In the genomic region with DNA sequence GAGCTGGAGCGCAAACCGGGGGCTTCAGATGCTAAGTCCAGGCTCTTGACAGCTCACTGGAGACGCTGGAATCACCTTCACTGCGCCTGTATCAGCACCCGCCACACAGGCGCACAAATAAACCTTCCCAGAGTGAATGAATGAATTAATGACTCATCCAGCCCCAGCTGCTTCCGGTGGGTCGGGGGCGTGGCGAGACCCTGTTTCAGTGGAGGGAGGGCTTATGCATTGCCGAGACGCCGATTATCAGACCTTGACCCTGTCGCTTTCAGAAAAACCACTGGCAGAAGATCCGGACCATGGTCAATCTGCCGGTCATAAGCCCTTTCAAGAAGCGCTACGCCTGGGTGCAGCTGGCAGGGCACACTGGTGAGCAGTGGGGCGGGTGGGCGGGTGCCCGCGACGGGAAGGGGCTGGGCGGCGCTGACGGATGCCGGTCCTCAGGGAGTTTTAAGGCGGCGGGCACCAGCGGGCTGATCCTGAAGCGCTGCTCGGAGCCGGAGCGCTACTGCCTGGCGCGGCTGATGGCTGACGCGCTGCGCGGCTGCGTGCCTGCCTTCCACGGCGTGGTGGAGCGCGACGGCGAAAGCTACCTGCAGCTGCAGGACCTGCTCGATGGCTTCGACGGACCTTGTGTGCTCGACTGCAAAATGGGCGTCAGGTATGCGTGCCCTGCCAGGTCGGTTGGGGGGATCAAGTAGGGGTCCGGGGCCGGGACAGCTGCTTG, we compare ENCODE assay signal across 8 cellular contexts. TPM values are rescaled to one million over a fixed set of nuclear protein-coding genes. Genes with fewer than 3 reads are reported as not detected.
DNase-seq lines count a peak whose midpoint lies in the region; ATAC-seq and TF ChIP-seq lines count a peak whose summit lies in the region.

No MANE protein-coding gene starts in this region.

- ATAC-seq in effector memory CD8-positive, alpha-beta T cell (replicated peaks): peak; percentile 70
- ATAC-seq in HG02970 (IDR thresholded peaks at IDR 0.05; ENCODE audit: low FRiP score, unreplicated experiment) (no peak), HG02678 (IDR thresholded peaks at IDR 0.05; ENCODE audit: unreplicated experiment) (no peak), HG02938 (IDR thresholded peaks at IDR 0.05; ENCODE audit: unreplicated experiment) (no peak)

- TF ChIP-seq POLR2A in Peyer's patch (IDR thresholded peaks at IDR 0.05): no peak

- peak overlapping the region; percentile 73 to 77 for H3K4me3 Mint-ChIP-seq in effector memory CD8-positive, alpha-beta T cell
- peak overlapping the region; percentile 82 for H3K4me3 Mint-ChIP-seq in neural crest cell

- H3K36me3 ChIP-seq in Peyer's patch: peaks cover 0 to 26% (median 0%) of the 10 kb centered on the region in 3 donors

- intact Hi-C loops in posterior vena cava (cut with DNase I): no loop called here

- peak; percentile 54 for DNase-seq in ELF-1 (ENCODE audit: low read depth, low spot score)
- DNase-seq in Peyer's patch: no peak
- no peak for DNase-seq in effector memory CD8-positive, alpha-beta T cell
- DNase-seq in neural crest cell (ENCODE audit: low read depth, low spot score): peak; percentile 23
- no peak for DNase-seq in posterior vena cava (ENCODE audit: low spot score)

- no peak overlapping the region for H3K27ac Mint-ChIP-seq in effector memory CD8-positive, alpha-beta T cell
- H3K27ac Mint-ChIP-seq in neural crest cell (ENCODE audit: unreplicated experiment): no peak overlapping the region

- peaks cover 46 to 56% of the 10 kb centered on the region in 2 donors for H3K27me3 Mint-ChIP-seq in effector memory CD8-positive, alpha-beta T cell
- H3K27me3 Mint-ChIP-seq in neural crest cell (ENCODE audit: low read depth): peaks cover 99% of the 10 kb centered on the region

- H3K9me3 Mint-ChIP-seq in effector memory CD8-positive, alpha-beta T cell: no peaks in the 10 kb centered on the region
- no peaks in the 10 kb centered on the region for H3K9me3 Mint-ChIP-seq in neural crest cell

- TF ChIP-seq CTCF in Peyer's patch (IDR thresholded peaks at IDR 0.05) (no peak), neural crest cell (conservative IDR thresholded peaks at IDR 0.05) (no peak)

- no peak overlapping the region for H3K27ac ChIP-seq in Peyer's patch

- H3K4me3 ChIP-seq in Peyer's patch: peak overlapping the region in 3 of 4 donors; percentile 29 to 40 (median 40)

- peaks cover 0 to 6% of the 10 kb centered on the region in 2 donors for H3K27me3 ChIP-seq in Peyer's patch

- H3K9me3 ChIP-seq in Peyer's patch: no peaks in the 10 kb centered on the region

- H3K4me1 Mint-ChIP-seq in effector memory CD8-positive, alpha-beta T cell (ENCODE audit: low read depth in 2 of 2): peaks cover 7 to 12% of the 10 kb centered on the region in 2 donors
- H3K4me1 Mint-ChIP-seq in neural crest cell: peaks cover 5% of the 10 kb centered on the region

- peaks cover 4% of the 10 kb centered on the region for H3K36me3 Mint-ChIP-seq in effector memory CD8-positive, alpha-beta T cell (ENCODE audit: insufficient read depth)
- H3K36me3 Mint-ChIP-seq in neural crest cell (ENCODE audit: low read depth): no peaks in the 10 kb centered on the region

- peaks cover 0 to 29% (median 15%) of the 10 kb centered on the region in 4 donors for H3K4me1 ChIP-seq in Peyer's patch

RNA-seq across cellular contexts. Expression of gene ITPKA, which starts 7.7 kb away (rescaled TPM):
- total RNA-seq in Peyer's patch (10 to 100 TPM; 28.9 to 95.6 (median 93.9) TPM), neural crest cell (1.3 and 1.5 TPM in 2 replicates), posterior vena cava (under 1 TPM; 0.28 to 0.33 TPM)

RNA-seq across cellular contexts. Expression of gene LTK, which starts 12.3 kb away (rescaled TPM):
- 10 to 100 TPM in 3 of 4 donors, not detected in 1; 13.8 to 39.0 (median 26.3) TPM for total RNA-seq in Peyer's patch
- 0.16 and 0.19 TPM in 2 replicates for total RNA-seq in neural crest cell
- total RNA-seq in posterior vena cava: under 1 TPM; 0.24 to 0.46 TPM

RNA-seq across cellular contexts. Expression of gene RPAP1, which starts 42.7 kb away (rescaled TPM):
- total RNA-seq in Peyer's patch (10 to 100 TPM; 29.4 to 82.5 (median 48.4) TPM), neural crest cell (86.5 and 91.1 TPM in 2 replicates), posterior vena cava (10 to 100 TPM; 16.3 to 19.9 TPM)

RNA-seq across cellular contexts. Expression of gene TYRO3, which starts 57.7 kb away (rescaled TPM):
- 10 to 100 TPM in 1 of 4 donors, 1 to 10 TPM in 3; 2.8 to 16.2 (median 6.8) TPM for total RNA-seq in Peyer's patch
- total RNA-seq in neural crest cell: 71.7 and 74.7 TPM in 2 replicates
- total RNA-seq in posterior vena cava: 1 to 10 TPM; 5.0 to 8.7 TPM

Comparison
In these comparisons a context has a peak if more than half of its experiments do, and no peak if none do; other contexts are left out.
1. DNase-seq: peak in ELF-1 (single experiment) and neural crest cell (single experiment); none in Peyer's patch (0 of 3), effector memory CD8-positive, alpha-beta T cell (0 of 3) and posterior vena cava (single experiment).
2. RNA of gene ITPKA, which starts 7.7 kb away (total RNA-seq): 28.9 to 95.6 TPM in Peyer's patch; 1.3 to 1.5 TPM in neural crest cell and 0.28 to 0.33 TPM in posterior vena cava; every median in the first group is over 10 times any median in the second.